ENCODE assay signal across 8 cellular contexts in genomic region chr10:6151087-6151977, GRCh38. TPM values are rescaled to one million over a fixed set of nuclear protein-coding genes. Genes with fewer than 3 reads are reported as not detected.
A peak's percentile ranks its signal among the peaks of the same experiment; 100 is the strongest.
DNase-seq lines count a peak whose midpoint lies in the region; ATAC-seq and TF ChIP-seq lines count a peak whose summit lies in the region.

No MANE protein-coding gene starts in this region.

- H3K9me3 ChIP-seq in naive thymus-derived CD4-positive, alpha-beta T cell (ENCODE audit: control insufficient read depth in 2 of 3, low read length in 3 of 3): no peaks in the 10 kb centered on the region

- no peaks in the 10 kb centered on the region for H3K36me3 ChIP-seq in naive thymus-derived CD4-positive, alpha-beta T cell (ENCODE audit: control insufficient read depth in 2 of 3, insufficient read depth in 3 of 3, low read length in 3 of 3)

- H3K27ac Mint-ChIP-seq in IgD-negative memory B cell: peak overlapping the region; percentile 85 to 88 (median 86)
- H3K27ac Mint-ChIP-seq in naive thymus-derived CD4-positive, alpha-beta T cell: peak overlapping the region; percentile 68 to 92 (median 85)

- POLR2A ChIA-PET in naive thymus-derived CD4-positive, alpha-beta T cell (lab: Charles Lee): interaction anchor here (0.6 to 3.8 kb wide), 6 partner anchors 11 to 326 kb away, joined by 3 to 19 read pairs (median 4); no protein-coding TSS in a partner anchor

- peak overlapping the region; percentile 28 for H3K4me3 ChIP-seq in naive thymus-derived CD4-positive, alpha-beta T cell (ENCODE audit: low read length)

- peaks cover 1 to 32% of the 10 kb centered on the region in 2 donors for H3K4me1 ChIP-seq in naive thymus-derived CD4-positive, alpha-beta T cell (ENCODE audit: control insufficient read depth in 2 of 2, insufficient read depth in 2 of 2, low read length in 2 of 2)

- CTCF ChIA-PET in naive thymus-derived CD4-positive, alpha-beta T cell (lab: Charles Lee): interaction anchor here (0.5 to 2.2 kb wide), 11 partner anchors 21 to 255 kb away, joined by 3 to 12 read pairs (median 3); partner anchors contain the start of gene PFKFB3

- H3K9me3 Mint-ChIP-seq in IgD-negative memory B cell: no peaks in the 10 kb centered on the region
- H3K9me3 Mint-ChIP-seq in naive thymus-derived CD4-positive, alpha-beta T cell: no peaks in the 10 kb centered on the region

- H3K4me1 Mint-ChIP-seq in IgD-negative memory B cell: peaks cover 28 to 32% (median 31%) of the 10 kb centered on the region in 3 donors
- peaks cover 49 to 68% (median 59%) of the 10 kb centered on the region in 7 donors for H3K4me1 Mint-ChIP-seq in naive thymus-derived CD4-positive, alpha-beta T cell

- no peaks in the 10 kb centered on the region for H3K27me3 ChIP-seq in naive thymus-derived CD4-positive, alpha-beta T cell (ENCODE audit: control insufficient read depth in 2 of 2, insufficient read depth in 2 of 2, low read length in 2 of 2)

- peak; percentile 46 to 59 for DNase-seq in activated CD4-positive, alpha-beta T cell treated with anti-CD3 and anti-CD28 coated beads, Interleukin-2, amount 50 U/mL, for 48 hours
- DNase-seq in fibroblast of gingiva (ENCODE audit: low read depth) (peak; percentile 64), NCI-H1436 (lab: John Stamatoyannopoulos, UW) (no peak), NCI-H774 (lab: John Stamatoyannopoulos, UW) (no peak)
- peak; percentile 26 to 58 (median 53) for DNase-seq in naive thymus-derived CD4-positive, alpha-beta T cell

- ATAC-seq in GM21576 (IDR thresholded peaks at IDR 0.05; ENCODE audit: unreplicated experiment): peak; percentile 67
- ATAC-seq in naive thymus-derived CD4-positive, alpha-beta T cell: peak; percentile 79

- peaks cover 4% of the 10 kb centered on the region for H3K36me3 Mint-ChIP-seq in IgD-negative memory B cell
- peaks cover 0 to 36% (median 0%) of the 10 kb centered on the region in 5 donors for H3K36me3 Mint-ChIP-seq in naive thymus-derived CD4-positive, alpha-beta T cell

- TF ChIP-seq CTCF in GM12872 (IDR thresholded peaks at IDR 0.05; ENCODE audit: insufficient read depth, low read depth, low read length): peak; percentile 90

- peaks cover 1% of the 10 kb centered on the region for H3K27me3 Mint-ChIP-seq in IgD-negative memory B cell
- H3K27me3 Mint-ChIP-seq in naive thymus-derived CD4-positive, alpha-beta T cell: no peaks in the 10 kb centered on the region

- peak overlapping the region; percentile 63 to 89 (median 84) for H3K4me3 Mint-ChIP-seq in IgD-negative memory B cell
- H3K4me3 Mint-ChIP-seq in naive thymus-derived CD4-positive, alpha-beta T cell: peak overlapping the region; percentile 70 to 85 (median 80)

- H3K27ac ChIP-seq in naive thymus-derived CD4-positive, alpha-beta T cell (ENCODE audit: low read depth, low read length): peak overlapping the region; percentile 25

- intact Hi-C loops in naive thymus-derived CD4-positive, alpha-beta T cell (cut with micrococcal nuclease): loop anchor here (1.0 kb wide), 5 partner anchors 12 to 251 kb away; no protein-coding TSS in a partner anchor

RNA-seq across cellular contexts. Expression of gene PFKFB3, which starts 51.4 kb away (rescaled TPM):
- polyA plus RNA-seq in IgD-negative memory B cell: 7.0 TPM
- 100 to 1,000 TPM in 1 of 5 experiments, 10 to 100 TPM in 4; 65.9 to 129 (median 80.5) TPM for total RNA-seq in naive thymus-derived CD4-positive, alpha-beta T cell
- 10 to 100 TPM in 1 of 2 donors, 1 to 10 TPM in 1; 2.3 to 13.0 TPM for polyA plus RNA-seq in naive thymus-derived CD4-positive, alpha-beta T cell

Comparison
In these comparisons a context has a peak if more than half of its experiments do, and no peak if none do; other contexts are left out.
1. DNase-seq: peak in activated CD4-positive, alpha-beta T cell treated with anti-CD3 and anti-CD28 coated beads, Interleukin-2, amount 50 U/mL, for 48 hours (2 of 2), fibroblast of gingiva (single experiment) and naive thymus-derived CD4-positive, alpha-beta T cell (9 of 9); none in NCI-H1436 (single experiment) and NCI-H774 (single experiment).